In genomic region chr14:98926802-98927201, GRCh38 we compare ENCODE assay signal across 16 cellular contexts.
DNase-seq lines count a peak whose midpoint lies in the region; ATAC-seq and TF ChIP-seq lines count a peak whose summit lies in the region.
"Had no signal": no experiment of that assay in that cellular context is flagged by ENCODE, and none has a peak within 500 bp of the region (broad histone marks: within the 10 kb centered on the region; RNA-seq: fewer than 3 reads in every experiment).

No MANE protein-coding gene starts in this region.

- CTCF ChIA-PET in CD4-positive, alpha-beta T cell (lab: Charles Lee), result no interaction called here
- CTCF ChIA-PET in T-cell (lab: Charles Lee), result no interaction called here

- 33 to 40% methylated on average over 2 to 3 of the region's 4 CpGs for WGBS in gastroesophageal sphincter (ENCODE audit: low coverage in 1 of 2), 2 donors

- no peak for TF ChIP-seq CTCF in CD4-positive, alpha-beta T cell (IDR thresholded peaks at IDR 0.05)
- no peak for TF ChIP-seq CTCF in gastroesophageal sphincter (IDR thresholded peaks at IDR 0.05)

- H3K4me1 ChIP-seq in gastroesophageal sphincter, result no peaks in the 10 kb centered on the region
- H3K4me1 ChIP-seq: Peyer's patch, SJCRH30 had no signal

- DNase-seq in CD4-positive, alpha-beta T cell, result no peak
- DNase-seq in T-cell (no peak), stromal cell of bone marrow (ENCODE audit: low read depth) (peak; percentile 18), DMS79 (lab: John Stamatoyannopoulos, UW) (no peak), HCEC 1CT (no peak)
- DNase-seq: DMS 273 treated with DMSO at 0.1 percent for 48 hours, NCI-H1105 treated with DMSO at 0.1 percent for 48 hours, NCI-H187 treated with DMSO at 0.1 percent for 48 hours, NCI-H510A treated with DMSO at 0.1 percent for 48 hours, SJCRH30 had no signal

- peaks cover 70% of the 10 kb centered on the region for H3K4me1 Mint-ChIP-seq in CD4-positive, alpha-beta T cell (ENCODE audit: low read depth)
- H3K4me1 Mint-ChIP-seq in T-cell, result peaks cover 61 to 69% (median 68%) of the 10 kb centered on the region in 3 donors

- H3K4me3 ChIP-seq in gastroesophageal sphincter, result no peak overlapping the region
- H3K4me3 ChIP-seq: BLaER1, Peyer's patch, SJCRH30 had no signal

- peaks cover 5% of the 10 kb centered on the region for H3K9me3 Mint-ChIP-seq in CD4-positive, alpha-beta T cell
- peaks cover 4 to 8% (median 6%) of the 10 kb centered on the region in 3 donors for H3K9me3 Mint-ChIP-seq in T-cell

- TF ChIP-seq POLR2A in gastroesophageal sphincter (IDR thresholded peaks at IDR 0.05), result no peak

- H3K27ac Mint-ChIP-seq in CD4-positive, alpha-beta T cell, result peak overlapping the region; percentile 91
- H3K27ac Mint-ChIP-seq in T-cell, result peak overlapping the region; percentile 91 to 95

- no peak overlapping the region for H3K27ac ChIP-seq in CD4-positive, alpha-beta T cell (ENCODE audit: low read depth, low read length)
- no peak overlapping the region for H3K27ac ChIP-seq in gastroesophageal sphincter
- H3K27ac ChIP-seq: BLaER1, KMS-11, Peyer's patch, SJCRH30 had no signal

- intact Hi-C loops in CD4-positive, alpha-beta T cell (cut with DNase I, micrococcal nuclease), result no loop called here

- ATAC-seq in CD4-positive, alpha-beta T cell (ENCODE audit: poor library complexity), result no peak
- ATAC-seq in T-cell (replicated peaks in 1 of 4), result no peak
- ATAC-seq in gastroesophageal sphincter, result peak; percentile 62
- no peak for ATAC-seq in GM18858 (IDR thresholded peaks at IDR 0.05; ENCODE audit: unreplicated experiment)
- ATAC-seq: HepG2 had no signal

- TF ChIP-seq EP300 in gastroesophageal sphincter (IDR thresholded peaks at IDR 0.05), result no peak

- no peaks in the 10 kb centered on the region for H3K9me3 ChIP-seq in CD4-positive, alpha-beta T cell (ENCODE audit: control insufficient read depth, low read length)
- peaks cover 0 to 9% (median 0%) of the 10 kb centered on the region in 3 donors for H3K9me3 ChIP-seq in gastroesophageal sphincter
- H3K9me3 ChIP-seq: Peyer's patch, SJCRH30 had no signal

- no peaks in the 10 kb centered on the region for H3K36me3 Mint-ChIP-seq in CD4-positive, alpha-beta T cell (ENCODE audit: low read depth)
- peaks cover 4% of the 10 kb centered on the region for H3K36me3 Mint-ChIP-seq in T-cell

- H3K27me3 ChIP-seq in CD4-positive, alpha-beta T cell (ENCODE audit: control insufficient read depth, insufficient read depth, low read length), result no peaks in the 10 kb centered on the region
- no peaks in the 10 kb centered on the region for H3K27me3 ChIP-seq in gastroesophageal sphincter
- H3K27me3 ChIP-seq: BLaER1, Peyer's patch, SJCRH30 had no signal

- H3K27me3 Mint-ChIP-seq in CD4-positive, alpha-beta T cell, result no peaks in the 10 kb centered on the region
- no peaks in the 10 kb centered on the region for H3K27me3 Mint-ChIP-seq in T-cell

- no peaks in the 10 kb centered on the region for H3K36me3 ChIP-seq in gastroesophageal sphincter
- H3K36me3 ChIP-seq: BLaER1, Peyer's patch, SJCRH30 had no signal

- POLR2A ChIA-PET in CD4-positive, alpha-beta T cell (lab: Charles Lee), result no interaction called here
- POLR2A ChIA-PET in T-cell (lab: Charles Lee), result no interaction called here

- peak overlapping the region; percentile 74 for H3K4me3 Mint-ChIP-seq in CD4-positive, alpha-beta T cell
- no peak overlapping the region for H3K4me3 Mint-ChIP-seq in T-cell
